ENCODE assay signal across 17 cellular contexts in the genomic region with DNA sequence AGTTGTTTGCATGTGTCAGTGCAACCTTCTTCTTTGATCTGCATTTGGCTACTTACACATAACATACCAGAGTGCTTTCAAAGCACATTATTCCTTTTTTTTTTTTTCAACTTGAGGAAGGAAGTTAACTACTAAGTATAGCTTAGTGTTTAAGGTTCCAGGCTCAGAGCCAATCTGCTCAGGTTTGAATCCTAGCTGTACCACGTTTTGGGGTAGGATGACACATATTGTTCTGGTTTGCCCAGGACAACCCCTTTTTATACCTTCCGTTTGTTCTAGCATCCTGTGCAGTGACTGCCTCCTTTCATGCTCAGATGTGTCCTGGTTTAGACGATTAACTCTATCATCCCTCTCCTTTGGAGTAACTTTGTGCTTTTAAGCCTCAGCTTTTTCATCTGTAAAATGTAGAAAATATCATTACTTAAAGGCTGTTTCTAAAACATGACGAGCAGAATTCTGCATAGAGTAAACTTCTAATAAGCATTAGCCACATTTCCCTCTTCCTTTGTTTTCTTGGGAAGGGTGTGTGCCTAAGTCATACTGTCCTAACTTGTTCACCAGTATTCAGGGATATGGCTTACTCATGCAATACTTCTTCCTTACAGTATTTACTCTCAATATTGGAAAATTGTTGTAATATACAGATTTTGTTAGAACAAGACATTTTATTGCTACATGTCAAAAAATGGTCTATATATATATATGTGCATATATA.
DNase-seq lines count a peak whose midpoint lies in the region; ATAC-seq and TF ChIP-seq lines count a peak whose summit lies in the region.
"Had no signal": no experiment of that assay in that cellular context is flagged by ENCODE, and none has a peak within 500 bp of the region (broad histone marks: within the 10 kb centered on the region; RNA-seq: fewer than 3 reads in every experiment).

No MANE protein-coding gene starts in this region.

- TF ChIP-seq POLR2A in upper lobe of left lung (IDR thresholded peaks at IDR 0.05): no peak

- H3F3A ChIP-seq in PC-3 (ENCODE audit: low read length, unreplicated experiment): no peaks in the 10 kb centered on the region

- H3K4me2 ChIP-seq in DND-41 (ENCODE audit: insufficient read depth, low read length): no peak overlapping the region
- no peak overlapping the region for H3K4me2 ChIP-seq in PC-3 (ENCODE audit: low read length)
- H3K4me2 ChIP-seq: PC-9, SK-N-SH had no signal

- peak; percentile 56 for ATAC-seq in DND-41 (ENCODE audit: insufficient read depth, low read depth)
- ATAC-seq in PC-3: peak; percentile 35
- peak; percentile 94 for ATAC-seq in foreskin keratinocyte
- no peak for ATAC-seq in upper lobe of left lung (ENCODE audit: low FRiP score in 2 of 2)
- ATAC-seq: Right ventricle myocardium inferior had no signal

- no peak overlapping the region for H3K27ac Mint-ChIP-seq in T-helper 2 cell treated with Interferon-gamma antibody and Interleukin-4, amounts not matched to agents 5 μg/mL and 100 μg/mL, for 36 hours
- H3K27ac Mint-ChIP-seq: CD4-positive, alpha-beta memory T cell had no signal

- CTCF ChIA-PET in PC-3 (lab: Charles Lee): no interaction called here

- H3K4me3 Mint-ChIP-seq in T-helper 2 cell treated with Interferon-gamma antibody and Interleukin-4, amounts not matched to agents 5 μg/mL and 100 μg/mL, for 36 hours: no peak overlapping the region
- H3K4me3 Mint-ChIP-seq: CD4-positive, alpha-beta memory T cell had no signal

- no peak overlapping the region for H3K9ac ChIP-seq in DND-41 (ENCODE audit: low read depth, low read length)
- no peak overlapping the region for H3K9ac ChIP-seq in PC-3 (ENCODE audit: low read length)
- H3K9ac ChIP-seq: SK-N-SH had no signal

- POLR2A ChIA-PET in PC-3 (lab: Charles Lee; ENCODE audit: unreplicated experiment): interaction anchor here (0.7 kb wide), 1 partner anchor 33 kb away, joined by 4 read pairs; no protein-coding TSS in a partner anchor

- no peak overlapping the region for H3K4me3 ChIP-seq in DND-41 (ENCODE audit: low read depth in 1 of 2, low read length in 2 of 2)
- no peak overlapping the region for H3K4me3 ChIP-seq in PC-3 (ENCODE audit: low read length)
- no peak overlapping the region for H3K4me3 ChIP-seq in upper lobe of left lung
- H3K4me3 ChIP-seq: PC-9 had no signal

- no peaks in the 10 kb centered on the region for H3K79me2 ChIP-seq in DND-41 (ENCODE audit: insufficient read depth, low read length)
- no peaks in the 10 kb centered on the region for H3K79me2 ChIP-seq in PC-3 (ENCODE audit: low read length)

- H3K4me1 Mint-ChIP-seq in T-helper 2 cell treated with Interferon-gamma antibody and Interleukin-4, amounts not matched to agents 5 μg/mL and 100 μg/mL, for 36 hours (ENCODE audit: low read depth): no peaks in the 10 kb centered on the region
- H3K4me1 Mint-ChIP-seq: CD4-positive, alpha-beta memory T cell had no signal

- H3K27me3 Mint-ChIP-seq in T-helper 2 cell treated with Interferon-gamma antibody and Interleukin-4, amounts not matched to agents 5 μg/mL and 100 μg/mL, for 36 hours (ENCODE audit: low read depth): peaks cover 3% of the 10 kb centered on the region
- H3K27me3 Mint-ChIP-seq: CD4-positive, alpha-beta memory T cell had no signal

- no peak overlapping the region for H2AFZ ChIP-seq in DND-41 (ENCODE audit: low read depth, low read length)
- no peak overlapping the region for H2AFZ ChIP-seq in PC-3 (ENCODE audit: low read length)
- H2AFZ ChIP-seq: PC-9 had no signal

- no peaks in the 10 kb centered on the region for H3K36me3 ChIP-seq in DND-41 (ENCODE audit: insufficient read depth, low read length)
- no peaks in the 10 kb centered on the region for H3K36me3 ChIP-seq in PC-3 (ENCODE audit: low read depth, low read length)
- H3K36me3 ChIP-seq in upper lobe of left lung: no peaks in the 10 kb centered on the region

- 30 to 32% methylated on average over 4 of the region's 4 CpGs for WGBS in upper lobe of left lung, 2 donors

- H3K4me1 ChIP-seq in DND-41 (ENCODE audit: insufficient read depth, low read length): no peaks in the 10 kb centered on the region
- no peaks in the 10 kb centered on the region for H3K4me1 ChIP-seq in PC-3 (ENCODE audit: insufficient read depth, low read length)
- H3K4me1 ChIP-seq in foreskin keratinocyte: peaks cover 10% of the 10 kb centered on the region
- no peaks in the 10 kb centered on the region for H3K4me1 ChIP-seq in upper lobe of left lung

- BruUV-seq in PC-3 (replicated peaks; lab: Mats Ljungman, UMichigan): no TSS peak

- H3K9me3 ChIP-seq in DND-41 (ENCODE audit: insufficient read depth, low read length, severe bottlenecking) (peaks cover 11% of the 10 kb centered on the region), PC-3 (ENCODE audit: low read length) (no peaks in the 10 kb centered on the region), upper lobe of left lung (no peaks in the 10 kb centered on the region)
- H3K9me3 ChIP-seq: SK-N-SH had no signal

- no peaks in the 10 kb centered on the region for H3K36me3 Mint-ChIP-seq in T-helper 2 cell treated with Interferon-gamma antibody and Interleukin-4, amounts not matched to agents 5 μg/mL and 100 μg/mL, for 36 hours (ENCODE audit: low read depth)
- H3K36me3 Mint-ChIP-seq: CD4-positive, alpha-beta memory T cell had no signal

- H3K9me2 ChIP-seq in PC-3 (replicated peaks; ENCODE audit: low read length): no peaks in the 10 kb centered on the region
- H3K9me2 ChIP-seq: SK-N-SH had no signal

- H3K27ac ChIP-seq in DND-41 (ENCODE audit: low read length) (no peak overlapping the region), PC-3 (ENCODE audit: low read length) (no peak overlapping the region), foreskin keratinocyte (peak overlapping the region; percentile 4), upper lobe of left lung (no peak overlapping the region)
- H3K27ac ChIP-seq: PC-9 had no signal

- H3K9me3 Mint-ChIP-seq in T-helper 2 cell treated with Interferon-gamma antibody and Interleukin-4, amounts not matched to agents 5 μg/mL and 100 μg/mL, for 36 hours: no peaks in the 10 kb centered on the region
- H3K9me3 Mint-ChIP-seq: CD4-positive, alpha-beta memory T cell had no signal

- TF ChIP-seq CTCF in DND-41 (IDR thresholded peaks at IDR 0.05; ENCODE audit: borderline replicate concordance, extremely low read depth, low read length, poor library complexity, severe bottlenecking): no peak
- no peak for TF ChIP-seq CTCF in PC-3 (conservative IDR thresholded peaks at IDR 0.05; ENCODE audit: low read depth, low read length)
- no peak for TF ChIP-seq CTCF in foreskin keratinocyte (conservative IDR thresholded peaks at IDR 0.05)
- no peak for TF ChIP-seq CTCF in upper lobe of left lung (IDR thresholded peaks at IDR 0.05)

- DNase-seq in DND-41: no peak
- peak; percentile 3 for DNase-seq in PC-3
- peak; percentile 5 for DNase-seq in astrocyte of the hippocampus (ENCODE audit: low read depth, low spot score)
- DNase-seq in foreskin keratinocyte: peak; percentile 53 to 74
- no peak for DNase-seq in upper lobe of left lung
- DNase-seq in T-helper 2 cell treated with Interferon-gamma antibody and Interleukin-4, amounts not matched to agents 5 μg/mL and 100 μg/mL, for 36 hours (ENCODE audit: low spot score): no peak
- DNase-seq in SKM-1 (lab: John Stamatoyannopoulos, UW; ENCODE audit: unreplicated experiment): no peak
- DNase-seq: ACHN; CD4-positive, alpha-beta memory T cell; NCI-H1436; NCI-H2081; NCI-H226; NCI-H69; NK-92 treated with Interleukin-12 subunit alpha and Interleukin-12 subunit beta, amount 100 ng/mL, for 24 hours; PC-9; SK-N-SH had no signal

- H4K20me1 ChIP-seq in DND-41 (ENCODE audit: insufficient read depth, low read length) (no peaks in the 10 kb centered on the region), PC-3 (ENCODE audit: low read length) (no peaks in the 10 kb centered on the region)

- no peak for TF ChIP-seq EP300 in upper lobe of left lung (IDR thresholded peaks at IDR 0.05)

- no peaks in the 10 kb centered on the region for H3K27me3 ChIP-seq in DND-41 (ENCODE audit: insufficient read depth, low read length, poor library complexity)
- no peaks in the 10 kb centered on the region for H3K27me3 ChIP-seq in PC-3 (ENCODE audit: low read length)
- no peaks in the 10 kb centered on the region for H3K27me3 ChIP-seq in foreskin keratinocyte
- no peaks in the 10 kb centered on the region for H3K27me3 ChIP-seq in upper lobe of left lung

- intact Hi-C loops in PC-3 (cut with micrococcal nuclease): no loop called here

Comparison
In these comparisons a context has a peak if more than half of its experiments do, and no peak if none do; other contexts are left out.
1. ATAC-seq: peak in DND-41 (single experiment), PC-3 (single experiment) and foreskin keratinocyte (single experiment); none in upper lobe of left lung (0 of 2).
2. DNase-seq: peak in PC-3 (single experiment), astrocyte of the hippocampus (single experiment) and foreskin keratinocyte (2 of 2); none in DND-41 (single experiment), upper lobe of left lung (0 of 2), T-helper 2 cell treated with Interferon-gamma antibody and Interleukin-4, amounts not matched to agents 5 μg/mL and 100 μg/mL, for 36 hours (single experiment) and SKM-1 (single experiment).